In the genomic region with DNA sequence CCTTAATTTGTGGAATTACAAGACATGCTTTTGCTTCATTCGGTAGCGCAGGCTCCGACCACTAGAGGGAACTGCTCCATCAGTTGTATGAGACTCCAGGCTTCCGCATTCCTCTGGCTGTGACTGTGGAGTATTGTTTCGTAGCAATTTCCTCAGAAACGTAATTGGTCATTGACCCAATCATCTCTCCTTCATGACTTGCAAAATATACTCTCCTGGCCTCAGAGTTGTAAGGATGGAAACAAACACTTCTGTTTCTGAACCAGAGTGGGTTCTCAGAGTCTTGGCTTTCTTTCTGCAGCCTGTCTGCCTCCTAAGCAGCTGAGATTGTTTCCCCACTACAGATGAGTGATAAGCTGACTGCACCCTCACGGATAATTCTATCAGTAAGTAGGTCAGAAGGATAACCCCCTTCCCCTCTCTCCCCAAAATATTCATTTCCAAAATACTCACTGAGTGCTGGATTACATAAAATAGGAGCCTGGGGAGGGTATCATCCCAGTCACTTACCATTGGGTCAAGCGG, we compare ENCODE assay signal across 1 cellular context.
A peak's percentile ranks its signal among the peaks of the same experiment; 100 is the strongest.
TF ChIP-seq lines count a peak whose summit lies in the region.

No MANE protein-coding gene starts in this region.

TF ChIP-seq in HepG2, 621 proteins besides CTCF, POLR2A, EP300 and RAD21 (continued from another document and continues in another):
- TF ChIP-seq PATZ1 (CRISPR knock-in tag; IDR thresholded peaks at IDR 0.05) (no peak), THYN1 (CRISPR knock-in tag; IDR thresholded peaks at IDR 0.05; ENCODE audit: borderline replicate concordance, low read depth) (no peak), ELF1 (CRISPR knock-in tag; IDR thresholded peaks at IDR 0.05) (peak; percentile 97), MAZ (IDR thresholded peaks at IDR 0.05; ENCODE audit: borderline replicate concordance, low read depth, low read length) (no peak), MAZ (CRISPR knock-in tag; IDR thresholded peaks at IDR 0.05; ENCODE audit: low read depth) (no peak), BRD4 (CRISPR knock-in tag; IDR thresholded peaks at IDR 0.05) (no peak), U2AF2 (IDR thresholded peaks at IDR 0.05; ENCODE audit: low read depth, low read length) (no peak), POGZ (CRISPR knock-in tag; IDR thresholded peaks at IDR 0.05) (no peak), NPAS2 (CRISPR knock-in tag; IDR thresholded peaks at IDR 0.05; ENCODE audit: borderline replicate concordance) (no peak), ZBTB14 (CRISPR knock-in tag; IDR thresholded peaks at IDR 0.05) (no peak), E2F5 (CRISPR knock-in tag; conservative IDR thresholded peaks at IDR 0.05) (no peak), ZFP36 (IDR thresholded peaks at IDR 0.05; ENCODE audit: borderline replicate concordance, low read depth, low read length, partially characterized antibody) (no peak), ZBTB44 (CRISPR knock-in tag; IDR thresholded peaks at IDR 0.05) (no peak), ZNF274 (CRISPR knock-in tag; IDR thresholded peaks at IDR 0.05) (no peak), ZNF704 (CRISPR knock-in tag; IDR thresholded peaks at IDR 0.05; ENCODE audit: borderline replicate concordance) (no peak), MIER3 (CRISPR knock-in tag; IDR thresholded peaks at IDR 0.05; ENCODE audit: borderline replicate concordance) (no peak), ZNF775 (CRISPR knock-in tag; IDR thresholded peaks at IDR 0.05; ENCODE audit: borderline replicate concordance) (no peak), FOSL2 (CRISPR knock-in tag; IDR thresholded peaks at IDR 0.05) (peak; percentile 34; the same call in 1 of the 2 replicates), HMG20B (CRISPR knock-in tag; conservative IDR thresholded peaks at IDR 0.05) (no peak), ZNF597 (CRISPR knock-in tag; IDR thresholded peaks at IDR 0.05) (no peak), ZNF264 (CRISPR knock-in tag; IDR thresholded peaks at IDR 0.05) (no peak), HCFC1 (IDR thresholded peaks at IDR 0.05; ENCODE audit: low read depth, low read length) (no peak), ZNF672 (CRISPR knock-in tag; IDR thresholded peaks at IDR 0.05) (no peak), ZNF280B (CRISPR knock-in tag; IDR thresholded peaks at IDR 0.05; ENCODE audit: borderline replicate concordance) (no peak), KAT7 (CRISPR knock-in tag; IDR thresholded peaks at IDR 0.05; ENCODE audit: borderline replicate concordance) (no peak), SMAD3 (CRISPR knock-in tag; IDR thresholded peaks at IDR 0.05) (0 out of 2 replicates have a peak, but pooled peaks have one; percentile 28), KLF13 (CRISPR knock-in tag; IDR thresholded peaks at IDR 0.05) (no peak), ZNF44 (CRISPR knock-in tag; IDR thresholded peaks at IDR 0.05) (no peak), XRCC5 (optimal IDR thresholded peaks at IDR 0.05; ENCODE audit: low read length) (peak; percentile 81), ZNF576 (CRISPR knock-in tag; IDR thresholded peaks at IDR 0.05) (no peak), ZNF367 (CRISPR knock-in tag; IDR thresholded peaks at IDR 0.05; ENCODE audit: borderline replicate concordance) (no peak), HMG20A (CRISPR knock-in tag; IDR thresholded peaks at IDR 0.05; ENCODE audit: borderline replicate concordance) (no peak), ZNF12 (CRISPR knock-in tag; IDR thresholded peaks at IDR 0.05) (no peak)
- TF ChIP-seq, protein P1, sequence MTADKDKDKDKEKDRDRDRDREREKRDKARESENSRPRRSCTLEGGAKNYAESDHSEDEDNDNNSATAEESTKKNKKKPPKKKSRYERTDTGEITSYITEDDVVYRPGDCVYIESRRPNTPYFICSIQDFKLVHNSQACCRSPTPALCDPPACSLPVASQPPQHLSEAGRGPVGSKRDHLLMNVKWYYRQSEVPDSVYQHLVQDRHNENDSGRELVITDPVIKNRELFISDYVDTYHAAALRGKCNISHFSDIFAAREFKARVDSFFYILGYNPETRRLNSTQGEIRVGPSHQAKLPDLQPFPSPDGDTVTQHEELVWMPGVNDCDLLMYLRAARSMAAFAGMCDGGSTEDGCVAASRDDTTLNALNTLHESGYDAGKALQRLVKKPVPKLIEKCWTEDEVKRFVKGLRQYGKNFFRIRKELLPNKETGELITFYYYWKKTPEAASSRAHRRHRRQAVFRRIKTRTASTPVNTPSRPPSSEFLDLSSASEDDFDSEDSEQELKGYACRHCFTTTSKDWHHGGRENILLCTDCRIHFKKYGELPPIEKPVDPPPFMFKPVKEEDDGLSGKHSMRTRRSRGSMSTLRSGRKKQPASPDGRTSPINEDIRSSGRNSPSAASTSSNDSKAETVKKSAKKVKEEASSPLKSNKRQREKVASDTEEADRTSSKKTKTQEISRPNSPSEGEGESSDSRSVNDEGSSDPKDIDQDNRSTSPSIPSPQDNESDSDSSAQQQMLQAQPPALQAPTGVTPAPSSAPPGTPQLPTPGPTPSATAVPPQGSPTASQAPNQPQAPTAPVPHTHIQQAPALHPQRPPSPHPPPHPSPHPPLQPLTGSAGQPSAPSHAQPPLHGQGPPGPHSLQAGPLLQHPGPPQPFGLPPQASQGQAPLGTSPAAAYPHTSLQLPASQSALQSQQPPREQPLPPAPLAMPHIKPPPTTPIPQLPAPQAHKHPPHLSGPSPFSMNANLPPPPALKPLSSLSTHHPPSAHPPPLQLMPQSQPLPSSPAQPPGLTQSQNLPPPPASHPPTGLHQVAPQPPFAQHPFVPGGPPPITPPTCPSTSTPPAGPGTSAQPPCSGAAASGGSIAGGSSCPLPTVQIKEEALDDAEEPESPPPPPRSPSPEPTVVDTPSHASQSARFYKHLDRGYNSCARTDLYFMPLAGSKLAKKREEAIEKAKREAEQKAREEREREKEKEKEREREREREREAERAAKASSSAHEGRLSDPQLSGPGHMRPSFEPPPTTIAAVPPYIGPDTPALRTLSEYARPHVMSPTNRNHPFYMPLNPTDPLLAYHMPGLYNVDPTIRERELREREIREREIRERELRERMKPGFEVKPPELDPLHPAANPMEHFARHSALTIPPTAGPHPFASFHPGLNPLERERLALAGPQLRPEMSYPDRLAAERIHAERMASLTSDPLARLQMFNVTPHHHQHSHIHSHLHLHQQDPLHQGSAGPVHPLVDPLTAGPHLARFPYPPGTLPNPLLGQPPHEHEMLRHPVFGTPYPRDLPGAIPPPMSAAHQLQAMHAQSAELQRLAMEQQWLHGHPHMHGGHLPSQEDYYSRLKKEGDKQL (CRISPR knock-in tag; IDR thresholded peaks at IDR 0.05; ENCODE audit: low read depth) = no peak
- TF ChIP-seq, protein P2, sequence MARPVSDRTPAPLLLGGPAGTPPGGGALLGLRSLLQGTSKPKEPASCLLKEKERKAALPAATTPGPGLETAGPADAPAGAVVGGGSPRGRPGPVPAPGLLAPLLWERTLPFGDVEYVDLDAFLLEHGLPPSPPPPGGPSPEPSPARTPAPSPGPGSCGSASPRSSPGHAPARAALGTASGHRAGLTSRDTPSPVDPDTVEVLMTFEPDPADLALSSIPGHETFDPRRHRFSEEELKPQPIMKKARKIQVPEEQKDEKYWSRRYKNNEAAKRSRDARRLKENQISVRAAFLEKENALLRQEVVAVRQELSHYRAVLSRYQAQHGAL (CRISPR knock-in tag; IDR thresholded peaks at IDR 0.05; ENCODE audit: not compliant biosample characterization) = no peak
- TF ChIP-seq, protein P3, sequence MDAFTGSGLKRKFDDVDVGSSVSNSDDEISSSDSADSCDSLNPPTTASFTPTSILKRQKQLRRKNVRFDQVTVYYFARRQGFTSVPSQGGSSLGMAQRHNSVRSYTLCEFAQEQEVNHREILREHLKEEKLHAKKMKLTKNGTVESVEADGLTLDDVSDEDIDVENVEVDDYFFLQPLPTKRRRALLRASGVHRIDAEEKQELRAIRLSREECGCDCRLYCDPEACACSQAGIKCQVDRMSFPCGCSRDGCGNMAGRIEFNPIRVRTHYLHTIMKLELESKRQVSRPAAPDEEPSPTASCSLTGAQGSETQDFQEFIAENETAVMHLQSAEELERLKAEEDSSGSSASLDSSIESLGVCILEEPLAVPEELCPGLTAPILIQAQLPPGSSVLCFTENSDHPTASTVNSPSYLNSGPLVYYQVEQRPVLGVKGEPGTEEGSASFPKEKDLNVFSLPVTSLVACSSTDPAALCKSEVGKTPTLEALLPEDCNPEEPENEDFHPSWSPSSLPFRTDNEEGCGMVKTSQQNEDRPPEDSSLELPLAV (CRISPR knock-in tag; conservative IDR thresholded peaks at IDR 0.05; ENCODE audit: low read depth) = no peak
- TF ChIP-seq, protein P4, sequence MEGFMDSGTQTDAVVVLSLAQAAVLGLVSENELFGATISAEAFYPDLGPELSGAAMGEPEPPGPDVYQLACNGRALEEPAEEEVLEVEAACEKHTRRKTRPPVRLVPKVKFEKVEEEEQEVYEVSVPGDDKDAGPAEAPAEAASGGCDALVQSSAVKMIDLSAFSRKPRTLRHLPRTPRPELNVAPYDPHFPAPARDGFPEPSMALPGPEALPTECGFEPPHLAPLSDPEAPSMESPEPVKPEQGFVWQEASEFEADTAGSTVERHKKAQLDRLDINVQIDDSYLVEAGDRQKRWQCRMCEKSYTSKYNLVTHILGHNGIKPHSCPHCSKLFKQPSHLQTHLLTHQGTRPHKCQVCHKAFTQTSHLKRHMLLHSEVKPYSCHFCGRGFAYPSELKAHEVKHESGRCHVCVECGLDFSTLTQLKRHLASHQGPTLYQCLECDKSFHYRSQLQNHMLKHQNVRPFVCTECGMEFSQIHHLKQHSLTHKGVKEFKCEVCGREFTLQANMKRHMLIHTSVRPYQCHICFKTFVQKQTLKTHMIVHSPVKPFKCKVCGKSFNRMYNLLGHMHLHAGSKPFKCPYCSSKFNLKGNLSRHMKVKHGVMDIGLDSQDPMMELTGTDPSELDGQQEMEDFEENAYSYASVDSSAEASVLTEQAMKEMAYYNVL (CRISPR knock-in tag; IDR thresholded peaks at IDR 0.05; ENCODE audit: borderline replicate concordance) = no peak
